ENCODE assay signal across 16 cellular contexts in genomic region chr13:48154671-48155070, GRCh38. TPM values are rescaled to one million over a fixed set of nuclear protein-coding genes. Genes with fewer than 3 reads are reported as not detected.
A peak's percentile ranks its signal among the peaks of the same experiment; 100 is the strongest.
DNase-seq lines count a peak whose midpoint lies in the region; ATAC-seq lines count a peak whose summit lies in the region.
"Had no signal": no experiment of that assay in that cellular context is flagged by ENCODE, and none has a peak within 500 bp of the region (broad histone marks: within the 10 kb centered on the region; RNA-seq: fewer than 3 reads in every experiment).

No MANE protein-coding gene starts in this region.

- H3K27ac Mint-ChIP-seq in activated T-helper 1 cell treated with anti-CD3 and anti-CD28 coated beads, Interleukin-12 subunit alpha, Interleukin-12 subunit beta, Interleukin-2, Interleukin-4 antibody, amounts not matched to agents 30 ng/mL and 10 ng/mL and 1 ng/mL, durations not matched to agents 14 hours and 24 hours and 36 hours, result peak overlapping the region; percentile 44

- H3K4me3 ChIP-seq in right cardiac atrium (ENCODE audit: low read length) (no peak overlapping the region), mesenchymal stem cell (ENCODE audit: insufficient read depth in 1 of 2, low read depth in 1 of 2, low read length in 2 of 2) (no peak overlapping the region)
- H3K4me3 ChIP-seq: colonic mucosa, esophagus muscularis mucosa, GM12878, pancreas had no signal

- H3K27me3 Mint-ChIP-seq in activated T-helper 1 cell treated with anti-CD3 and anti-CD28 coated beads, Interleukin-12 subunit alpha, Interleukin-12 subunit beta, Interleukin-2, Interleukin-4 antibody, amounts not matched to agents 30 ng/mL and 10 ng/mL and 1 ng/mL, durations not matched to agents 14 hours and 24 hours and 36 hours (ENCODE audit: insufficient read depth), result no peaks in the 10 kb centered on the region

- no peak overlapping the region for H4K91ac ChIP-seq in mesenchymal stem cell (ENCODE audit: low read length)

- no peaks in the 10 kb centered on the region for H3K36me3 ChIP-seq in mesenchymal stem cell (ENCODE audit: control insufficient read depth in 1 of 2, insufficient read depth in 2 of 2, low read depth in 1 of 2, low read length in 2 of 2)
- H3K36me3 ChIP-seq: colonic mucosa, esophagus muscularis mucosa, pancreas had no signal

- peaks cover 61% of the 10 kb centered on the region for H3K4me1 Mint-ChIP-seq in activated T-helper 1 cell treated with anti-CD3 and anti-CD28 coated beads, Interleukin-12 subunit alpha, Interleukin-12 subunit beta, Interleukin-2, Interleukin-4 antibody, amounts not matched to agents 30 ng/mL and 10 ng/mL and 1 ng/mL, durations not matched to agents 14 hours and 24 hours and 36 hours (ENCODE audit: low read depth)

- no peak overlapping the region for H3K23ac ChIP-seq in mesenchymal stem cell (ENCODE audit: low read length in 2 of 2)

- no peak overlapping the region for H3K4me2 ChIP-seq in mesenchymal stem cell (ENCODE audit: low read length, poor library complexity, severe bottlenecking)

- no peak overlapping the region for H3K27ac ChIP-seq in right cardiac atrium (ENCODE audit: low read length)
- H3K27ac ChIP-seq in mesenchymal stem cell (ENCODE audit: low read length, poor library complexity, severe bottlenecking), result no peak overlapping the region
- H3K27ac ChIP-seq: pancreas had no signal

- no peak overlapping the region for H2BK120ac ChIP-seq in mesenchymal stem cell (ENCODE audit: low read depth, low read length)

- no peak overlapping the region for H3K14ac ChIP-seq in mesenchymal stem cell (ENCODE audit: low read length in 2 of 2)

- peak overlapping the region; percentile 93 for H2AK5ac ChIP-seq in mesenchymal stem cell (ENCODE audit: low read length, severe bottlenecking)

- intact Hi-C loops in right cardiac atrium (cut with DNase I), result no loop called here
- intact Hi-C loops in left ventricle myocardium superior (cut with micrococcal nuclease), result no loop called here
- intact Hi-C loops in activated T-helper 1 cell treated with anti-CD3 and anti-CD28 coated beads, Interleukin-12 subunit alpha, Interleukin-12 subunit beta, Interleukin-2, Interleukin-4 antibody, amounts not matched to agents 30 ng/mL and 10 ng/mL and 1 ng/mL, durations not matched to agents 14 hours and 24 hours and 36 hours (cut with micrococcal nuclease), result loop anchor here (5.0 to 10.0 kb wide), 2 partner anchors 150 to 248 kb away; partner anchors contain the start of gene RB1

- H3K4me1 ChIP-seq in right cardiac atrium (ENCODE audit: control insufficient read depth, insufficient read depth, low read length) (peaks cover 2% of the 10 kb centered on the region), mesenchymal stem cell (ENCODE audit: control insufficient read depth, insufficient read depth, low read depth, low read length) (peaks cover 17% of the 10 kb centered on the region)
- H3K4me1 ChIP-seq: colonic mucosa had no signal

- H3K9me3 Mint-ChIP-seq in activated T-helper 1 cell treated with anti-CD3 and anti-CD28 coated beads, Interleukin-12 subunit alpha, Interleukin-12 subunit beta, Interleukin-2, Interleukin-4 antibody, amounts not matched to agents 30 ng/mL and 10 ng/mL and 1 ng/mL, durations not matched to agents 14 hours and 24 hours and 36 hours, result no peaks in the 10 kb centered on the region

- H4K8ac ChIP-seq in mesenchymal stem cell (ENCODE audit: low read length), result no peak overlapping the region

- H3K36me3 Mint-ChIP-seq in activated T-helper 1 cell treated with anti-CD3 and anti-CD28 coated beads, Interleukin-12 subunit alpha, Interleukin-12 subunit beta, Interleukin-2, Interleukin-4 antibody, amounts not matched to agents 30 ng/mL and 10 ng/mL and 1 ng/mL, durations not matched to agents 14 hours and 24 hours and 36 hours (ENCODE audit: low read depth), result peaks cover 4% of the 10 kb centered on the region

- no peaks in the 10 kb centered on the region for H3K9me3 ChIP-seq in right cardiac atrium (ENCODE audit: control insufficient read depth, low read length)
- no peaks in the 10 kb centered on the region for H3K9me3 ChIP-seq in mesenchymal stem cell (ENCODE audit: control insufficient read depth, low read length)
- H3K9me3 ChIP-seq: colonic mucosa, esophagus muscularis mucosa, pancreas had no signal

- in situ Hi-C loops in G401 (cut with HindIII; ENCODE audit: low sequenced_read_pairs), result no loop called here

- peak in 1 of 3 donors; percentile 62 for DNase-seq in right cardiac atrium
- DNase-seq in left ventricle myocardium superior, result no peak
- DNase-seq in activated T-helper 1 cell treated with anti-CD3 and anti-CD28 coated beads, Interleukin-12 subunit alpha, Interleukin-12 subunit beta, Interleukin-2, Interleukin-4 antibody, amounts not matched to agents 30 ng/mL and 10 ng/mL and 1 ng/mL, durations not matched to agents 14 hours and 24 hours and 36 hours (ENCODE audit: low spot score), result no peak
- no peak for DNase-seq in mesenchymal stem cell
- DNase-seq in mesenteric fat pad (ENCODE audit: low spot score), result no peak
- no peak for DNase-seq in G401 (ENCODE audit: low spot score)
- DNase-seq: amygdala, colonic mucosa, hypothalamus, NCI-H187, NCI-H774, pancreas had no signal

- H3K4ac ChIP-seq in mesenchymal stem cell (ENCODE audit: low read depth in 1 of 2, low read length in 2 of 2), result no peak overlapping the region

- H3K4me3 Mint-ChIP-seq in activated T-helper 1 cell treated with anti-CD3 and anti-CD28 coated beads, Interleukin-12 subunit alpha, Interleukin-12 subunit beta, Interleukin-2, Interleukin-4 antibody, amounts not matched to agents 30 ng/mL and 10 ng/mL and 1 ng/mL, durations not matched to agents 14 hours and 24 hours and 36 hours, result no peak overlapping the region

- no peak overlapping the region for H2BK5ac ChIP-seq in mesenchymal stem cell (ENCODE audit: low read depth, low read length, poor library complexity, severe bottlenecking)

- no peak overlapping the region for H2AFZ ChIP-seq in mesenchymal stem cell (ENCODE audit: low read depth, low read length)

- H3K18ac ChIP-seq in mesenchymal stem cell (ENCODE audit: low read depth in 1 of 2, low read length in 2 of 2), result no peak overlapping the region

- no peak overlapping the region for H3K9ac ChIP-seq in mesenchymal stem cell (ENCODE audit: low read length)

- no peaks in the 10 kb centered on the region for H3K27me3 ChIP-seq in right cardiac atrium (ENCODE audit: control insufficient read depth, insufficient read depth)
- no peaks in the 10 kb centered on the region for H3K27me3 ChIP-seq in mesenchymal stem cell (ENCODE audit: control insufficient read depth in 1 of 2, insufficient read depth in 1 of 2, low read length in 2 of 2)
- H3K27me3 ChIP-seq: colonic mucosa, esophagus muscularis mucosa, pancreas had no signal

- H2BK12ac ChIP-seq in mesenchymal stem cell (ENCODE audit: low read length in 2 of 2), result no peak overlapping the region

- H2BK15ac ChIP-seq in mesenchymal stem cell (ENCODE audit: low read depth, poor library complexity, severe bottlenecking), result no peak overlapping the region

- WGBS in right cardiac atrium, result 88% methylated on average over 6 of the region's 6 CpGs
- 96% methylated on average over 4 of the region's 6 CpGs for WGBS in mesenchymal stem cell

- peak; percentile 38 to 53 for ATAC-seq in right cardiac atrium
- no peak for ATAC-seq in left ventricle myocardium superior
- no peak for ATAC-seq in GM18861 (IDR thresholded peaks at IDR 0.05; ENCODE audit: unreplicated experiment)
- ATAC-seq in GM21737 (IDR thresholded peaks at IDR 0.05; ENCODE audit: unreplicated experiment), result no peak
- ATAC-seq: GM12878, pancreas had no signal

- H3K79me1 ChIP-seq in mesenchymal stem cell (replicated peaks; ENCODE audit: low read length, poor library complexity, severe bottlenecking), result no peaks in the 10 kb centered on the region

RNA-seq across cellular contexts. Expression of gene MED4, which starts 59.8 kb away (rescaled TPM):
- 10 to 100 TPM; 40.2 to 50.0 (median 49.2) TPM for total RNA-seq in right cardiac atrium
- polyA plus RNA-seq in right cardiac atrium, result 56.2 TPM
- total RNA-seq in left ventricle myocardium superior, result 43.4 TPM
- 64.2 and 65.6 TPM in 2 replicates for total RNA-seq in activated T-helper 1 cell treated with anti-CD3 and anti-CD28 coated beads, Interleukin-12 subunit alpha, Interleukin-12 subunit beta, Interleukin-2, Interleukin-4 antibody, amounts not matched to agents 30 ng/mL and 10 ng/mL and 1 ng/mL, durations not matched to agents 14 hours and 24 hours and 36 hours
- 38.8 TPM for polyA plus RNA-seq in mesenchymal stem cell (2013, experiment 1 of 2)
- polyA plus RNA-seq in mesenchymal stem cell (2013, experiment 2 of 2), result 39.3 TPM
- total RNA-seq in mesenteric fat pad, result 43.3 TPM
- total RNA-seq in G401 (2014; rRNA removed; shearing (Covaris generic)), result 32.6 and 37.9 TPM in 2 replicates

Comparison
In these comparisons a context has a peak if more than half of its experiments do, and no peak if none do; other contexts are left out.
1. ATAC-seq: peak in right cardiac atrium (2 of 2); none in left ventricle myocardium superior (single experiment), GM18861 (single experiment) and GM21737 (single experiment).